Comparison of ENCODE assay signal across 31 cellular contexts in the genomic region with DNA sequence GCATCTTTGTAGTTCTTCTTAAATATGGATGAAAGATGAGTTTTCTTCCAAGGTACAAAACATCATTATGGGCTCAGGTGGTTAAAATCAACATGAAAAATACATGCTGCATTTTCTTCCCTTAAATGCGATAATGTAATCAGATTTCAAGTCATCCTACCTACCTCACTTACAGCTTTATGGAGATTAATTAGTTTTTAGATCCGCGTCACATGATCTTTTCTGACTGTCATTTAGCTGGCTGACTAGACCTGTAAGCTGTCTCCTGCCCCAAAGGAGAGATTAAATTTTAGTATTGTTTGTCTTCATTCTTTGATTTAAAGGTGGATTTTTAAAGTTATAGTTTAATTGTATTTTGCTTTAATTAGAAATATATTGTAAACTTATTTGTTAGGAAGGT.
"Had no signal": no experiment of that assay in that cellular context is flagged by ENCODE, and none has a peak within 500 bp of the region (broad histone marks: within the 10 kb centered on the region; RNA-seq: fewer than 3 reads in every experiment).

No MANE protein-coding gene starts in this region.

- H3K4me3 ChIP-seq: adrenal gland, body of pancreas, esophagus muscularis mucosa, heart left ventricle, ovary, prostate gland, skin epidermis, thoracic aorta had no signal

- H3K27ac ChIP-seq: adrenal gland, body of pancreas, esophagus muscularis mucosa, foreskin keratinocyte, heart left ventricle, ovary, prostate gland, skin epidermis, thoracic aorta, VCaP had no signal

- DNase-seq: activated CD4-positive, alpha-beta T cell treated with anti-CD3 and anti-CD28 coated beads for 4 hours; activated CD4-positive, alpha-beta T cell treated with anti-CD3 and anti-CD28 coated beads, Interleukin-2, amount 50 U/mL, for 4 hours; activated effector memory CD4-positive, alpha-beta T cell treated with Interleukin-2 at 50 U/mL for 16 hours; activated naive CD4-positive, alpha-beta T cell treated with Interleukin-2 at 50 U/mL for 16 hours; activated naive CD8-positive, alpha-beta T cell treated with anti-CD3 and anti-CD28 coated beads for 36 hours; activated T-cell treated with anti-CD3 and anti-CD28 coated beads for 4 hours; activated T-cell treated with anti-CD3 and anti-CD28 coated beads, Interleukin-2, amount 50 U/mL, for 72 hours; adrenal gland; aorta; body of pancreas; dermis blood vessel endothelial cell; effector CD4-positive, alpha-beta T cell; foreskin keratinocyte; heart left ventricle; hypothalamus; immature natural killer cell; kidney; left colon; naive B cell; ovary; retina; stimulated activated CD4-positive, alpha-beta T cell treated with anti-CD3 and anti-CD28 coated beads, Interleukin-12 subunit alpha, Interleukin-12 subunit beta, amount 100 ng/mL, for 4 hours; stimulated activated CD4-positive, alpha-beta T cell treated with anti-CD3 and anti-CD28 coated beads, Interleukin-4, amount 100 ng/mL, for 1 hour; trophoblast cell had no signal

- H3K27me3 ChIP-seq: adrenal gland, body of pancreas, esophagus muscularis mucosa, foreskin keratinocyte, heart left ventricle had no signal

- FAIRE-seq: colon, kidney, urothelium cell line had no signal

- H3K36me3 ChIP-seq: adrenal gland, esophagus muscularis mucosa, heart left ventricle, ovary, prostate gland, thoracic aorta had no signal

- H3K9me3 ChIP-seq: adrenal gland, body of pancreas, esophagus muscularis mucosa, heart left ventricle, ovary, prostate gland, thoracic aorta had no signal

- H3K4me1 ChIP-seq: adrenal gland, body of pancreas, prostate gland had no signal
